ENCODE assay signal across 16 cellular contexts in the genomic region with DNA sequence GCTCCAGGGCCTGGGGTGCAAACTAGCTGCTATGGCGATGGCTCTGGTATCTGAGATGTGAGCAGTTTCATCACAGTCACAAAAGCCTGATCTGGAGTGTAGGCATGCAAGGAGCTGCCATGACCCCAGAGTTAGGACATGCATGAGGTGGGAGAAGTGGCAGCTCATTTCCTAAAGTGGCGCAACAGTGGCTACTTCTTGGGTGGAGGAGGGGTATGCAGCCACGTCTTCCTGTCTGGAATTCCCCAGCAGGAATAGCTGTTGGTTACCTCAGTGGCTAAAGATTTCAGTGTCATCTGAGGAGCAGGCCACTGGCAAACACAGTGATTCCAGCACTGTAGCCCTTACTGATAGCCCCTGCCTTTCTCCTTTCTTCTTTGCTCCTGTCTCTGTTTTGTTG.
A peak's percentile ranks its signal among the peaks of the same experiment; 100 is the strongest.
DNase-seq lines count a peak whose midpoint lies in the region; ATAC-seq, FAIRE-seq and TF ChIP-seq lines count a peak whose summit lies in the region.
"Had no signal": no experiment of that assay in that cellular context is flagged by ENCODE, and none has a peak within 500 bp of the region (broad histone marks: within the 10 kb centered on the region; RNA-seq: fewer than 3 reads in every experiment).

No MANE protein-coding gene starts in this region.

- BruUV-seq in endothelial cell of umbilical vein (replicated peaks; lab: Mats Ljungman, UMichigan) = no TSS peak

- FAIRE-seq in HTR-8/SVneo (lab: Jason Lieb, UNC) = peak; percentile 28
- no peak for FAIRE-seq in endothelial cell of umbilical vein (lab: Jason Lieb, UNC)
- FAIRE-seq: GM18507 had no signal

- H3K36me3 ChIP-seq in endothelial cell of umbilical vein (ENCODE audit: control insufficient read depth in 2 of 2, extremely low read depth in 1 of 2, insufficient read depth in 2 of 2, low read length in 2 of 2) = no peaks in the 10 kb centered on the region
- no peaks in the 10 kb centered on the region for H3K36me3 ChIP-seq in lung (ENCODE audit: control insufficient read depth in 2 of 2, insufficient read depth in 2 of 2, low read length in 2 of 2)

- 63 to 70% methylated on average over 3 of the region's 3 CpGs for WGBS in lung, 2 donors

- intact Hi-C loops in endothelial cell of umbilical vein (cut with micrococcal nuclease) = no loop called here

- DNase-seq in AG09319 (ENCODE audit: extremely low read depth, low read depth) = peak; percentile 27
- peak; percentile 8 for DNase-seq in HTR-8/SVneo (ENCODE audit: insufficient read length, low spot score)
- DNase-seq in endothelial cell of umbilical vein (ENCODE audit: low read depth, low spot score) = peak; percentile 2
- DNase-seq in lung (ENCODE audit: low spot score) = no peak
- no peak for DNase-seq in G401 (ENCODE audit: low spot score)
- no peak for DNase-seq in NCI-H2196 (lab: John Stamatoyannopoulos, UW; ENCODE audit: unreplicated experiment)
- no peak for DNase-seq in OCI-M2 (lab: John Stamatoyannopoulos, UW; ENCODE audit: unreplicated experiment)
- DNase-seq: activated CD4-positive, alpha-beta T cell treated with anti-CD3 and anti-CD28 coated beads for 36 hours; activated T-cell treated with anti-CD3 and anti-CD28 coated beads, Interleukin-2, amount 50 U/mL, for 24 hours; anterior cingulate cortex; effector CD8-positive, alpha-beta T cell; H7; midbrain; T-helper 1 cell had no signal

- H3K9me1 ChIP-seq in endothelial cell of umbilical vein (replicated peaks; ENCODE audit: control insufficient read depth, extremely low read depth, insufficient read depth, low read length) = no peaks in the 10 kb centered on the region

- no peak for TF ChIP-seq POLR2A in endothelial cell of umbilical vein (IDR thresholded peaks at IDR 0.05; ENCODE audit: low read depth, low read length)

- CTCF ChIA-PET in endothelial cell of umbilical vein (lab: Charles Lee) = interaction anchor here (1.1 to 1.6 kb wide), 2 partner anchors 9 to 20 kb away, joined by 3 read pairs; no protein-coding TSS in a partner anchor

- no peaks in the 10 kb centered on the region for H3K79me2 ChIP-seq in endothelial cell of umbilical vein (ENCODE audit: control insufficient read depth, insufficient read depth, low read length)

- H2AFZ ChIP-seq in endothelial cell of umbilical vein (ENCODE audit: low read depth, low read length) = no peak overlapping the region

- no peaks in the 10 kb centered on the region for H3K27me3 ChIP-seq in endothelial cell of umbilical vein (ENCODE audit: control insufficient read depth in 2 of 2, insufficient read depth in 2 of 2, low read length in 2 of 2)
- no peaks in the 10 kb centered on the region for H3K27me3 ChIP-seq in lung (ENCODE audit: control insufficient read depth, insufficient read depth)

- no peaks in the 10 kb centered on the region for H3K9me3 ChIP-seq in endothelial cell of umbilical vein (replicated peaks; ENCODE audit: control insufficient read depth, insufficient read depth, low read length)
- no peaks in the 10 kb centered on the region for H3K9me3 ChIP-seq in lung (ENCODE audit: control insufficient read depth in 2 of 2, insufficient read depth in 1 of 2, low read length in 1 of 2)

- H4K20me1 ChIP-seq in endothelial cell of umbilical vein (replicated peaks; ENCODE audit: control insufficient read depth, extremely low read depth, insufficient read depth, low read length) = no peaks in the 10 kb centered on the region

- TF ChIP-seq CTCF in AG09319 (IDR thresholded peaks at IDR 0.05; ENCODE audit: low read depth, low read length) (no peak), endothelial cell of umbilical vein (IDR thresholded peaks at IDR 0.05; ENCODE audit: extremely low read depth in 1 of 2, insufficient read depth in 1 of 2, low read depth in 1 of 2, low read length in 2 of 2) (no peak), lung (IDR thresholded peaks at IDR 0.05; ENCODE audit: control extremely low read depth, extremely low read depth) (no peak)

- in situ Hi-C loops in G401 (cut with HindIII; ENCODE audit: low sequenced_read_pairs) = no loop called here

- POLR2A ChIA-PET in endothelial cell of umbilical vein (lab: Charles Lee) = no interaction called here

- H3K9ac ChIP-seq in endothelial cell of umbilical vein (replicated peaks; ENCODE audit: extremely low read depth, insufficient read depth, low read length) = no peak overlapping the region

- peak; percentile 6 for ATAC-seq in lung (ENCODE audit: insufficient read depth, low FRiP score)
- no peak for ATAC-seq in GM21423 (IDR thresholded peaks at IDR 0.05; ENCODE audit: unreplicated experiment)
- ATAC-seq: activated CD4-positive, alpha-beta T cell treated with anti-CD3 and anti-CD28 coated beads for 36 hours had no signal

- H3K27ac ChIP-seq in endothelial cell of umbilical vein (ENCODE audit: insufficient read depth, low read depth, low read length) (no peak overlapping the region), lung (ENCODE audit: low read depth in 1 of 2, low read length in 1 of 2) (no peak overlapping the region)

- H3K4me3 ChIP-seq in endothelial cell of umbilical vein (replicated peaks in 1 of 3; ENCODE audit: insufficient read depth in 1 of 3, low read depth in 1 of 3, low read length in 3 of 3) (no peak overlapping the region), lung (no peak overlapping the region)

- dilution Hi-C loops in endothelial cell of umbilical vein (cut with MboI; ENCODE audit: extremely low pct_ligation_motif_present, low sequenced_read_pairs) = no loop called here

- no peak overlapping the region for H3K4me2 ChIP-seq in endothelial cell of umbilical vein (ENCODE audit: insufficient read depth, low read length)

- no peaks in the 10 kb centered on the region for H3K4me1 ChIP-seq in endothelial cell of umbilical vein (ENCODE audit: control insufficient read depth, extremely low read depth, insufficient read depth, low read length)
- peaks cover 0 to 2% of the 10 kb centered on the region in 2 donors for H3K4me1 ChIP-seq in lung (ENCODE audit: control insufficient read depth in 2 of 2, insufficient read depth in 2 of 2, low read length in 2 of 2)

TF ChIP-seq in endothelial cell of umbilical vein, 7 proteins besides CTCF, POLR2A, EP300 and RAD21:
- no peak for TF ChIP-seq EZH2 (IDR thresholded peaks at IDR 0.05; ENCODE audit: borderline replicate concordance, low read depth, low read length, severe bottlenecking)
- TF ChIP-seq, protein P1, sequence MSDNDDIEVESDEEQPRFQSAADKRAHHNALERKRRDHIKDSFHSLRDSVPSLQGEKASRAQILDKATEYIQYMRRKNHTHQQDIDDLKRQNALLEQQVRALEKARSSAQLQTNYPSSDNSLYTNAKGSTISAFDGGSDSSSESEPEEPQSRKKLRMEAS (IDR thresholded peaks at IDR 0.05; ENCODE audit: insufficient read depth, insufficient read length) = no peak

Comparison
In these comparisons a context has a peak if more than half of its experiments do, and no peak if none do; other contexts are left out.
1. DNase-seq: peak in AG09319 (single experiment), HTR-8/SVneo (single experiment) and endothelial cell of umbilical vein (single experiment); none in lung (single experiment), G401 (single experiment), NCI-H2196 (single experiment) and OCI-M2 (single experiment).